ENCODE assay signal across 1 cellular context in genomic region chr20:3283222-3283820, GRCh38.
TF ChIP-seq lines count a peak whose summit lies in the region.

No MANE protein-coding gene starts in this region.

TF ChIP-seq in SK-N-SH, 30 proteins besides CTCF, POLR2A, EP300 and RAD21 (continued from another document):
- TF ChIP-seq REST (IDR thresholded peaks at IDR 0.05; ENCODE audit: low read depth, low read length): no peak
- TF ChIP-seq CHD2 (IDR thresholded peaks at IDR 0.05; ENCODE audit: low read length, partially characterized antibody): peak; percentile 77
- no peak for TF ChIP-seq SIN3A (IDR thresholded peaks at IDR 0.05; ENCODE audit: borderline replicate concordance, low read depth, low read length)
- peak; percentile 35; the same call in 1 of the 2 replicates for TF ChIP-seq TCF12 (IDR thresholded peaks at IDR 0.05)
- no peak for TF ChIP-seq YY1 (IDR thresholded peaks at IDR 0.05; ENCODE audit: low read depth)
- TF ChIP-seq GATA2 (CRISPR knock-in tag; IDR thresholded peaks at IDR 0.05): peak; percentile 73
